In genomic region chr18:69889009-69889408, GRCh38 we compare ENCODE assay signal across 17 cellular contexts. TPM values are rescaled to one million over a fixed set of nuclear protein-coding genes. Genes with fewer than 3 reads are reported as not detected.
A peak's percentile ranks its signal among the peaks of the same experiment; 100 is the strongest.
DNase-seq lines count a peak whose midpoint lies in the region; ATAC-seq, FAIRE-seq and TF ChIP-seq lines count a peak whose summit lies in the region.
"Had no signal": no experiment of that assay in that cellular context is flagged by ENCODE, and none has a peak within 500 bp of the region (broad histone marks: within the 10 kb centered on the region; RNA-seq: fewer than 3 reads in every experiment).

No MANE protein-coding gene starts in this region.

- H3K27me3 ChIP-seq in CD8-positive, alpha-beta memory T cell (ENCODE audit: insufficient read depth, low read length, poor library complexity, severe bottlenecking) = no peaks in the 10 kb centered on the region
- H3K27me3 ChIP-seq in HepG2 (ENCODE audit: control insufficient read depth in 1 of 2, insufficient read depth in 2 of 2, low read length in 2 of 2) = no peaks in the 10 kb centered on the region
- H3K27me3 ChIP-seq: ovary had no signal

- no peaks in the 10 kb centered on the region for H3K36me3 ChIP-seq in CD8-positive, alpha-beta memory T cell (ENCODE audit: insufficient read depth, low read length)
- no peaks in the 10 kb centered on the region for H3K36me3 ChIP-seq in HepG2 (replicated peaks in 1 of 2; ENCODE audit: control insufficient read depth in 1 of 2, insufficient read depth in 2 of 2, low read length in 2 of 2)
- H3K36me3 ChIP-seq: left ventricle myocardium inferior, ovary, WERI-Rb-1 had no signal

- no peaks in the 10 kb centered on the region for H3K9me3 ChIP-seq in CD8-positive, alpha-beta memory T cell (ENCODE audit: low read length)
- no peaks in the 10 kb centered on the region for H3K9me3 ChIP-seq in HepG2 (ENCODE audit: low read length)
- H3K9me3 ChIP-seq: left ventricle myocardium inferior, ovary had no signal

- peak; percentile 37 for ATAC-seq in activated CD4-positive, alpha-beta T cell treated with anti-CD3 and anti-CD28 coated beads for 36 hours
- ATAC-seq in HG03469 (IDR thresholded peaks at IDR 0.05; ENCODE audit: unreplicated experiment) (peak; percentile 33), HepG2 (no peak), HG03135 (IDR thresholded peaks at IDR 0.05; ENCODE audit: unreplicated experiment) (no peak)
- ATAC-seq in activated naive CD8-positive, alpha-beta T cell treated with anti-CD3 and anti-CD28 coated beads, Interleukin-2, amount 50 U/mL, for 24 hours = peak; percentile 55

- no peak overlapping the region for H3K27ac ChIP-seq in CD8-positive, alpha-beta memory T cell (ENCODE audit: low read depth, low read length)
- no peak overlapping the region for H3K27ac ChIP-seq in HepG2 (ENCODE audit: extremely low read length, insufficient read depth, low read length)
- H3K27ac ChIP-seq: GM23248, KMS-11, left ventricle myocardium inferior, ovary, WERI-Rb-1 had no signal

- no peak for TF ChIP-seq RAD21 in HepG2 (CRISPR knock-in tag; IDR thresholded peaks at IDR 0.05)

- H3K4me1 ChIP-seq in CD8-positive, alpha-beta memory T cell (ENCODE audit: insufficient read depth, low read length) = peaks cover 31% of the 10 kb centered on the region
- peaks cover 13% of the 10 kb centered on the region for H3K4me1 ChIP-seq in HepG2 (ENCODE audit: insufficient read depth, low read length)

- H3K27me3 Mint-ChIP-seq in activated CD4-positive, alpha-beta T cell treated with anti-CD3 and anti-CD28 coated beads for 36 hours = no peaks in the 10 kb centered on the region
- H3K27me3 Mint-ChIP-seq in CD8-positive, alpha-beta memory T cell = no peaks in the 10 kb centered on the region
- no peaks in the 10 kb centered on the region for H3K27me3 Mint-ChIP-seq in activated naive CD8-positive, alpha-beta T cell treated with anti-CD3 and anti-CD28 coated beads, Interleukin-2, amount 50 U/mL, for 24 hours

- peak overlapping the region; percentile 78 for H3K27ac Mint-ChIP-seq in activated CD4-positive, alpha-beta T cell treated with anti-CD3 and anti-CD28 coated beads for 36 hours
- H3K27ac Mint-ChIP-seq in CD8-positive, alpha-beta memory T cell = peak overlapping the region in 5 of 8 donors; percentile 12 to 88 (median 31)
- H3K27ac Mint-ChIP-seq in activated naive CD8-positive, alpha-beta T cell treated with anti-CD3 and anti-CD28 coated beads, Interleukin-2, amount 50 U/mL, for 24 hours = peak overlapping the region; percentile 92

- 88% methylated on average over 4 of the region's 4 CpGs for WGBS in HepG2 (ENCODE audit: low lambda C conversion rate)

- H3K4me3 Mint-ChIP-seq in activated CD4-positive, alpha-beta T cell treated with anti-CD3 and anti-CD28 coated beads for 36 hours = peak overlapping the region; percentile 24
- peak overlapping the region in 4 of 7 donors; percentile 9 to 57 (median 31) for H3K4me3 Mint-ChIP-seq in CD8-positive, alpha-beta memory T cell
- H3K4me3 Mint-ChIP-seq in activated naive CD8-positive, alpha-beta T cell treated with anti-CD3 and anti-CD28 coated beads, Interleukin-2, amount 50 U/mL, for 24 hours = peak overlapping the region; percentile 51

- peak; percentile 52 for DNase-seq in activated CD4-positive, alpha-beta T cell treated with anti-CD3 and anti-CD28 coated beads for 36 hours
- DNase-seq in activated CD4-positive, alpha-beta T cell treated with anti-CD3 and anti-CD28 coated beads for 4 hours = no peak
- no peak for DNase-seq in CD8-positive, alpha-beta memory T cell
- no peak for DNase-seq in activated naive CD8-positive, alpha-beta T cell treated with anti-CD3 and anti-CD28 coated beads, Interleukin-2, amount 50 U/mL, for 24 hours
- DNase-seq in HepG2 (ENCODE audit: low spot score) = no peak
- DNase-seq in ACHN = no peak
- DNase-seq: DMS79, foreskin melanocyte, GM23248, left ventricle myocardium inferior, NCI-H1417, ovary, WERI-Rb-1 had no signal

- no peak overlapping the region for H3K4me3 ChIP-seq in CD8-positive, alpha-beta memory T cell (ENCODE audit: low read length)
- H3K4me3 ChIP-seq in HepG2 (replicated peaks in 1 of 3; ENCODE audit: insufficient read depth in 1 of 3, low read depth in 2 of 3, low read length in 3 of 3) = no peak overlapping the region
- H3K4me3 ChIP-seq: GM23248, left ventricle myocardium inferior, ovary had no signal

- TF ChIP-seq CTCF in HepG2 (CRISPR knock-in tag; IDR thresholded peaks at IDR 0.05) = no peak

- H4K20me1 ChIP-seq in HepG2 (ENCODE audit: insufficient read depth, low read length) = no peaks in the 10 kb centered on the region

- BruUV-seq in HepG2 (replicated peaks; lab: Mats Ljungman, UMichigan) = no TSS peak

- POLR2A ChIA-PET in activated CD4-positive, alpha-beta T cell treated with anti-CD3 and anti-CD28 coated beads for 36 hours (lab: Charles Lee) = interaction anchor here (0.6 to 1.9 kb wide), 6 partner anchors 9 to 70 kb away, joined by 3 to 9 read pairs (median 4); no protein-coding TSS in a partner anchor
- POLR2A ChIA-PET in CD8-positive, alpha-beta memory T cell (lab: Charles Lee) = no interaction called here
- POLR2A ChIA-PET in HepG2 (lab: Yijun Ruan, JAX) = no interaction called here

- H3K36me3 Mint-ChIP-seq in activated CD4-positive, alpha-beta T cell treated with anti-CD3 and anti-CD28 coated beads for 36 hours (ENCODE audit: low read depth) = peaks cover 52% of the 10 kb centered on the region
- peaks cover 23 to 31% (median 25%) of the 10 kb centered on the region in 3 donors for H3K36me3 Mint-ChIP-seq in CD8-positive, alpha-beta memory T cell
- peaks cover 69% of the 10 kb centered on the region for H3K36me3 Mint-ChIP-seq in activated naive CD8-positive, alpha-beta T cell treated with anti-CD3 and anti-CD28 coated beads, Interleukin-2, amount 50 U/mL, for 24 hours (ENCODE audit: low read depth)

- FAIRE-seq in HepG2 (lab: Jason Lieb, UNC) = no peak
- FAIRE-seq: A204.1 had no signal

- CTCF ChIA-PET in activated CD4-positive, alpha-beta T cell treated with anti-CD3 and anti-CD28 coated beads for 36 hours (lab: Charles Lee) = interaction anchor here (0.6 to 1.9 kb wide), 5 partner anchors 9 to 69 kb away, joined by 3 to 5 read pairs (median 4); no protein-coding TSS in a partner anchor
- CTCF ChIA-PET in CD8-positive, alpha-beta memory T cell (lab: Charles Lee) = no interaction called here
- CTCF ChIA-PET in HepG2 (lab: Yijun Ruan, JAX; ENCODE audit: low intra/inter-chr PET ratio, low total read pairs) = no interaction called here

- H3K9ac ChIP-seq in HepG2 (ENCODE audit: insufficient read depth, low read depth, low read length) = no peak overlapping the region
- H3K9ac ChIP-seq: GM23248, KMS-11 had no signal

- no peak overlapping the region for H2AFZ ChIP-seq in HepG2 (ENCODE audit: low read length)
- H2AFZ ChIP-seq: GM23248 had no signal

- no peak for TF ChIP-seq EP300 in HepG2 (IDR thresholded peaks at IDR 0.05; ENCODE audit: low read depth in 2 of 2, low read length in 2 of 2)
- no peak for TF ChIP-seq EP300 in HepG2 (CRISPR knock-in tag; IDR thresholded peaks at IDR 0.05; ENCODE audit: borderline replicate concordance)

- H3K79me2 ChIP-seq in HepG2 (ENCODE audit: insufficient read depth, low read length) = no peaks in the 10 kb centered on the region

- intact Hi-C loops in activated CD4-positive, alpha-beta T cell treated with anti-CD3 and anti-CD28 coated beads for 36 hours (cut with DNase I, micrococcal nuclease) = loop anchor here (1.0 to 2.0 kb wide), 6 partner anchors 8 to 68 kb away; no protein-coding TSS in a partner anchor
- intact Hi-C loops in HepG2 (cut with micrococcal nuclease; ENCODE audit: unreplicated experiment) = no loop called here

- TF ChIP-seq POLR2A in HepG2 (IDR thresholded peaks at IDR 0.05; ENCODE audit: insufficient read depth in 1 of 2, low read depth in 2 of 2, low read length in 2 of 2) = no peak

- no peak overlapping the region for H3K4me2 ChIP-seq in HepG2 (ENCODE audit: low read depth, low read length)
- H3K4me2 ChIP-seq: KMS-11 had no signal

- peaks cover 87% of the 10 kb centered on the region for H3K4me1 Mint-ChIP-seq in activated CD4-positive, alpha-beta T cell treated with anti-CD3 and anti-CD28 coated beads for 36 hours
- peaks cover 79 to 97% (median 93%) of the 10 kb centered on the region in 3 donors for H3K4me1 Mint-ChIP-seq in CD8-positive, alpha-beta memory T cell
- peaks cover 89% of the 10 kb centered on the region for H3K4me1 Mint-ChIP-seq in activated naive CD8-positive, alpha-beta T cell treated with anti-CD3 and anti-CD28 coated beads, Interleukin-2, amount 50 U/mL, for 24 hours

- in situ Hi-C loops in HepG2 (cut with HindIII; ENCODE audit: extremely low pct_ligation_motif_present, low pct_unique_long_range_greater_than_20kb) (no loop called here), ACHN (cut with HindIII; ENCODE audit: low pct_ligation_motif_present, low pct_unique_long_range_greater_than_20kb, low sequenced_read_pairs) (no loop called here)

- peaks cover 12% of the 10 kb centered on the region for H3K9me3 Mint-ChIP-seq in activated CD4-positive, alpha-beta T cell treated with anti-CD3 and anti-CD28 coated beads for 36 hours (ENCODE audit: low read depth)
- H3K9me3 Mint-ChIP-seq in CD8-positive, alpha-beta memory T cell = peaks cover 0 to 10% (median 3%) of the 10 kb centered on the region in 5 donors
- H3K9me3 Mint-ChIP-seq in activated naive CD8-positive, alpha-beta T cell treated with anti-CD3 and anti-CD28 coated beads, Interleukin-2, amount 50 U/mL, for 24 hours = peaks cover 11% of the 10 kb centered on the region

RNA-seq across cellular contexts. Expression of gene CD226, which starts 58.7 kb away (rescaled TPM):
- 10 to 100 TPM; 53.3 to 56.9 TPM for total RNA-seq in activated CD4-positive, alpha-beta T cell treated with anti-CD3 and anti-CD28 coated beads for 36 hours
- 100 to 1,000 TPM; 150 to 158 TPM for total RNA-seq in CD8-positive, alpha-beta memory T cell
- 39.2 TPM for polyA plus RNA-seq in CD8-positive, alpha-beta memory T cell
- 0.15 and 0.77 TPM in 2 replicates for total RNA-seq in HepG2 (2016; rRNA removed; fragmentation: Illumina TruSeq; extraction: Trizol)
- total RNA-seq in HepG2 (2016; cell fraction: cytosol; rRNA removed; fragmentation: Illumina TruSeq; extraction: Trizol; ENCODE audit: low read depth) = 4.7 and 5.9 TPM in 2 replicates
- total RNA-seq in HepG2 (2016; cell fraction: insoluble cytoplasmic fraction; rRNA removed; fragmentation: Illumina TruSeq; extraction: Trizol) = 0.10 and 0.63 TPM in 2 replicates
- 0.77 and 1.1 TPM in 2 replicates for total RNA-seq in HepG2 (2016; cell fraction: membrane; rRNA removed; fragmentation: Illumina TruSeq; extraction: Trizol)
- total RNA-seq in HepG2 (2016; cell fraction: nucleus; rRNA removed; fragmentation: Illumina TruSeq; extraction: Trizol) = 1.7 TPM in 2 replicates
- polyA plus RNA-seq in HepG2 (2011; rRNA removed) = 0.13 and 0.20 TPM in 2 replicates
- polyA plus RNA-seq in HepG2 (2011; cell fraction: cytosol; rRNA removed) = 0.05 and 0.10 TPM in 2 replicates
- 0.40 and 0.45 TPM in 2 replicates for polyA plus RNA-seq in HepG2 (2011; cell fraction: nucleus; rRNA removed)
- polyA plus RNA-seq in HepG2 (2012) = 0.04 and 0.25 TPM in 2 replicates
- polyA plus RNA-seq in HepG2 (2016; cell fraction: cytosol; fragmentation: Illumina TruSeq; extraction: Trizol; ENCODE audit: low read depth) = 0.02 TPM in 1 of 2 replicates, not detected in the other
- 0.17 TPM in 1 of 2 replicates, not detected in the other for polyA plus RNA-seq in HepG2 (2016; cell fraction: insoluble cytoplasmic fraction; fragmentation: Illumina TruSeq; extraction: Trizol; ENCODE audit: low read depth)
- polyA plus RNA-seq in HepG2 (2016; cell fraction: membrane; fragmentation: Illumina TruSeq; extraction: Trizol; ENCODE audit: low read depth) = 0.12 TPM in 1 of 2 replicates, not detected in the other
- 0.67 and 0.85 TPM in 2 replicates for polyA plus RNA-seq in HepG2 (2016; cell fraction: nucleus; fragmentation: Illumina TruSeq; extraction: Trizol; ENCODE audit: insufficient read depth, low read depth)
- 1.4 and 4.0 TPM in 2 replicates for polyA minus RNA-seq in HepG2 (2011; rRNA and poly(A)+ RNA removed; ENCODE audit: low replicate concordance)
- polyA minus RNA-seq in HepG2 (2011; cell fraction: cytosol; rRNA and poly(A)+ RNA removed) = 0.79 TPM in 1 of 2 replicates, not detected in the other
- polyA minus RNA-seq in HepG2 (2011; cell fraction: nucleus; rRNA and poly(A)+ RNA removed) = 1.5 and 1.9 TPM in 2 replicates

Comparison
In these comparisons a context has a peak if more than half of its experiments do, and no peak if none do; other contexts are left out.
1. ATAC-seq: peak in activated CD4-positive, alpha-beta T cell treated with anti-CD3 and anti-CD28 coated beads for 36 hours (single experiment), HG03469 (single experiment) and activated naive CD8-positive, alpha-beta T cell treated with anti-CD3 and anti-CD28 coated beads, Interleukin-2, amount 50 U/mL, for 24 hours (single experiment); none in HepG2 (single experiment) and HG03135 (single experiment).
2. H3K27ac Mint-ChIP-seq: peak in every context shown above with its lines; median percentile 92 in activated naive CD8-positive, alpha-beta T cell treated with anti-CD3 and anti-CD28 coated beads, Interleukin-2, amount 50 U/mL, for 24 hours; 78 in activated CD4-positive, alpha-beta T cell treated with anti-CD3 and anti-CD28 coated beads for 36 hours; 31 in CD8-positive, alpha-beta memory T cell.
3. RNA of gene CD226, which starts 58.7 kb away (total RNA-seq): 150 to 158 TPM in CD8-positive, alpha-beta memory T cell and 53.3 to 56.9 TPM in activated CD4-positive, alpha-beta T cell treated with anti-CD3 and anti-CD28 coated beads for 36 hours; 0.10 to 5.9 TPM in HepG2; every median in the first group is over 4 times any median in the second.
4. Peak in every context shown above with its lines, with median percentiles within 50 percentile points of each other: H3K4me3 Mint-ChIP-seq.